23 cellular contexts compared by ENCODE assay signal in the genomic region with DNA sequence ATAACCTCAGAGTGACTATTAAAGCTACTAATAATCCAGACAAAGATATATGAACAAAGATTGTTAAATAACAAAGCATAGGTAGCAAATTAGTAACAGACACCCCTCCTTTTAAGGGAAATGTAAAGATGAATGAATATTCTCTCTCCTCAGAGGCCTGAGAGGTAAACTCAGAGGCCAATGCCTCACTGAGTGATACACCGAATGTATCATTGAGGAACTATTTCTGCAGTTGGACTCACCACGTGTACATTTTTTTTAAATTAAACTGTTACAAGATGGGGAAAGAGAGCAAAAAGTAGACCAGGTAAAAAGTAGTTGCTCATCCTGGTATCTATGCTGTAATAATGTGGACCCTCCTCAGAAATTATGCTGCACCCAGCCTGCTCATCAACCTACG.
DNase-seq lines count a peak whose midpoint lies in the region; ATAC-seq, FAIRE-seq and TF ChIP-seq lines count a peak whose summit lies in the region.
"Had no signal": no experiment of that assay in that cellular context is flagged by ENCODE, and none has a peak within 500 bp of the region (broad histone marks: within the 10 kb centered on the region; RNA-seq: fewer than 3 reads in every experiment).

No MANE protein-coding gene starts in this region.

- H4K20me1 ChIP-seq in HepG2 (ENCODE audit: insufficient read depth, low read length): no peaks in the 10 kb centered on the region

- TF ChIP-seq EP300 in HepG2 (IDR thresholded peaks at IDR 0.05; ENCODE audit: low read depth in 2 of 2, low read length in 2 of 2) (no peak), HepG2 (CRISPR knock-in tag; IDR thresholded peaks at IDR 0.05; ENCODE audit: borderline replicate concordance) (no peak)

- WGBS in liver: 61% methylated on average over 3 of the region's 3 CpGs
- WGBS in HepG2 (ENCODE audit: low lambda C conversion rate): 97% methylated on average over 3 of the region's 3 CpGs

- H3K79me2 ChIP-seq in HepG2 (ENCODE audit: insufficient read depth, low read length): peaks cover 10% of the 10 kb centered on the region

- H3K4me1 ChIP-seq in liver (ENCODE audit: control insufficient read depth in 4 of 4, insufficient read depth in 4 of 4, low read length in 3 of 4): peaks cover 6 to 34% (median 30%) of the 10 kb centered on the region in 4 donors
- peaks cover 47% of the 10 kb centered on the region for H3K4me1 ChIP-seq in HepG2 (ENCODE audit: insufficient read depth, low read length)
- H3K4me1 ChIP-seq in foreskin keratinocyte: no peaks in the 10 kb centered on the region
- no peaks in the 10 kb centered on the region for H3K4me1 ChIP-seq in CD8-positive, alpha-beta T cell (ENCODE audit: insufficient read depth, low read length)

- POLR2A ChIA-PET in HepG2 (lab: Yijun Ruan, JAX): interaction anchor here (2.2 kb wide), 1 partner anchor 82 kb away, joined by 20 read pairs; a partner anchor contains a TSS
- POLR2A ChIA-PET in CD8-positive, alpha-beta T cell (lab: Charles Lee): no interaction called here

- FAIRE-seq in HepG2 (lab: Jason Lieb, UNC): no peak
- FAIRE-seq: GM12892, H54, HTR-8/SVneo had no signal

- H3K4me3 Mint-ChIP-seq in CD8-positive, alpha-beta T cell: no peak overlapping the region
- H3K4me3 Mint-ChIP-seq: CD4-positive, CD25-positive, alpha-beta regulatory T cell had no signal

- intact Hi-C loops in HepG2 (cut with micrococcal nuclease; ENCODE audit: unreplicated experiment): no loop called here
- intact Hi-C loops in CD8-positive, alpha-beta T cell (cut with DNase I, micrococcal nuclease): no loop called here

- H3K4me3 ChIP-seq in liver (ENCODE audit: low read depth in 1 of 3, low read length in 3 of 3) (peak overlapping the region; percentile 56 to 76 (median 63)), HepG2 (replicated peaks in 1 of 3; ENCODE audit: insufficient read depth in 1 of 3, low read depth in 2 of 3, low read length in 3 of 3) (no peak overlapping the region)
- H3K4me3 ChIP-seq in CD8-positive, alpha-beta T cell (ENCODE audit: low read depth, low read length): no peak overlapping the region

- H3K27me3 ChIP-seq in liver (ENCODE audit: control insufficient read depth in 4 of 4, insufficient read depth in 4 of 4, low read length in 3 of 4): no peaks in the 10 kb centered on the region
- H3K27me3 ChIP-seq in HepG2 (ENCODE audit: control insufficient read depth in 1 of 2, insufficient read depth in 2 of 2, low read length in 2 of 2): no peaks in the 10 kb centered on the region
- H3K27me3 ChIP-seq in foreskin keratinocyte: no peaks in the 10 kb centered on the region
- no peaks in the 10 kb centered on the region for H3K27me3 ChIP-seq in CD8-positive, alpha-beta T cell (ENCODE audit: insufficient read depth, low read length)
- H3K27me3 ChIP-seq: BE2C had no signal

- CTCF ChIA-PET in HepG2 (lab: Yijun Ruan, JAX; ENCODE audit: low intra/inter-chr PET ratio, low total read pairs): no interaction called here
- CTCF ChIA-PET in CD8-positive, alpha-beta T cell (lab: Charles Lee): no interaction called here

- DNase-seq in HepG2 (ENCODE audit: low spot score): no peak
- peak in 1 of 2 donors; percentile 33 for DNase-seq in foreskin keratinocyte
- no peak for DNase-seq in activated effector memory CD4-positive, alpha-beta T cell treated with anti-CD3 and anti-CD28 coated beads, Interleukin-2, amount 50 U/mL, for 16 hours
- DNase-seq in CD8-positive, alpha-beta T cell: no peak
- DNase-seq: BE2C; Caco-2; CD4-positive, CD25-positive, alpha-beta regulatory T cell; NCI-H1105; NCI-H2081 treated with DMSO at 0.1 percent for 48 hours; NCI-H510A; NCI-H748 treated with DMSO at 0.1 percent for 48 hours; OCI-M1; SIG-M5 had no signal

- no peak overlapping the region for H3K4me2 ChIP-seq in HepG2 (ENCODE audit: low read depth, low read length)

- in situ Hi-C loops in HepG2 (cut with HindIII; ENCODE audit: extremely low pct_ligation_motif_present, low pct_unique_long_range_greater_than_20kb): no loop called here

- H3K27me3 Mint-ChIP-seq in CD8-positive, alpha-beta T cell (ENCODE audit: low read depth): no peaks in the 10 kb centered on the region

- no peak for TF ChIP-seq POLR2A in HepG2 (IDR thresholded peaks at IDR 0.05; ENCODE audit: insufficient read depth in 1 of 2, low read depth in 2 of 2, low read length in 2 of 2)

- H3K36me3 ChIP-seq in liver (ENCODE audit: control insufficient read depth in 4 of 4, insufficient read depth in 3 of 4, low read depth in 1 of 4, low read length in 3 of 4): peaks cover 1 to 20% (median 4%) of the 10 kb centered on the region in 4 donors
- peaks cover 24 to 58% of the 10 kb centered on the region in 2 experiments for H3K36me3 ChIP-seq in HepG2 (replicated peaks in 1 of 2; ENCODE audit: control insufficient read depth in 1 of 2, insufficient read depth in 2 of 2, low read length in 2 of 2)
- H3K36me3 ChIP-seq in CD8-positive, alpha-beta T cell (ENCODE audit: insufficient read depth, low read length): no peaks in the 10 kb centered on the region

- BruUV-seq in HepG2 (replicated peaks; lab: Mats Ljungman, UMichigan): no TSS peak

- TF ChIP-seq CTCF in liver (IDR thresholded peaks at IDR 0.05; ENCODE audit: low read depth, low read length, missing input control): no peak
- TF ChIP-seq CTCF in HepG2 (CRISPR knock-in tag; IDR thresholded peaks at IDR 0.05): no peak
- no peak for TF ChIP-seq CTCF in VCaP (conservative IDR thresholded peaks at IDR 0.05)
- TF ChIP-seq CTCF in foreskin keratinocyte (conservative IDR thresholded peaks at IDR 0.05): no peak
- no peak for TF ChIP-seq CTCF in CD8-positive, alpha-beta T cell (IDR thresholded peaks at IDR 0.05)

- TF ChIP-seq RAD21 in liver (IDR thresholded peaks at IDR 0.05) (no peak), HepG2 (CRISPR knock-in tag; IDR thresholded peaks at IDR 0.05) (no peak)

- ATAC-seq in HepG2: no peak
- ATAC-seq in foreskin keratinocyte: peak; percentile 46
- no peak for ATAC-seq in CD8-positive, alpha-beta T cell
- ATAC-seq in GM21447 (IDR thresholded peaks at IDR 0.05; ENCODE audit: unreplicated experiment): no peak
- ATAC-seq in GM18520 (IDR thresholded peaks at IDR 0.05; ENCODE audit: unreplicated experiment): no peak

- H3K9me3 ChIP-seq in liver (ENCODE audit: control insufficient read depth in 4 of 4, low read length in 3 of 4) (no peaks in the 10 kb centered on the region), HepG2 (ENCODE audit: low read length) (no peaks in the 10 kb centered on the region)
- no peaks in the 10 kb centered on the region for H3K9me3 ChIP-seq in CD8-positive, alpha-beta T cell (ENCODE audit: low read length)
- H3K9me3 ChIP-seq: BE2C, Caco-2 had no signal

- H3K27ac Mint-ChIP-seq in CD8-positive, alpha-beta T cell: no peak overlapping the region
- H3K27ac Mint-ChIP-seq: CD4-positive, CD25-positive, alpha-beta regulatory T cell had no signal

- no peaks in the 10 kb centered on the region for H3K36me3 Mint-ChIP-seq in CD8-positive, alpha-beta T cell
- H3K36me3 Mint-ChIP-seq: CD4-positive, CD25-positive, alpha-beta regulatory T cell had no signal

- H3K27ac ChIP-seq in liver (ENCODE audit: low read depth in 1 of 2, low read length in 2 of 2) (peak overlapping the region in 1 of 2 donors; percentile 84), HepG2 (ENCODE audit: extremely low read length, insufficient read depth, low read length) (no peak overlapping the region), VCaP (peak overlapping the region; percentile 78), foreskin keratinocyte (no peak overlapping the region)
- no peak overlapping the region for H3K27ac ChIP-seq in CD8-positive, alpha-beta T cell (ENCODE audit: low read depth, low read length)
- H3K27ac ChIP-seq: 22Rv1, HL-60, RWPE1 had no signal

- H3K9ac ChIP-seq in liver (ENCODE audit: low read depth in 1 of 2, low read length in 2 of 2) (no peak overlapping the region), HepG2 (ENCODE audit: insufficient read depth, low read depth, low read length) (no peak overlapping the region)

- H3K9me3 Mint-ChIP-seq in CD8-positive, alpha-beta T cell: peaks cover 10% of the 10 kb centered on the region

- H2AFZ ChIP-seq in HepG2 (ENCODE audit: low read length): no peak overlapping the region

- H3K4me1 Mint-ChIP-seq in CD8-positive, alpha-beta T cell (ENCODE audit: low read depth): no peaks in the 10 kb centered on the region
- H3K4me1 Mint-ChIP-seq: CD4-positive, CD25-positive, alpha-beta regulatory T cell had no signal

TF ChIP-seq in liver, 16 proteins besides CTCF, POLR2A, EP300 and RAD21:
- peak; percentile 10 for TF ChIP-seq YY1 (IDR thresholded peaks at IDR 0.05)
- TF ChIP-seq TAF1 (conservative IDR thresholded peaks at IDR 0.05): no peak

TF ChIP-seq in HepG2, 621 proteins besides CTCF, POLR2A, EP300 and RAD21 (continues in another document):
- TF ChIP-seq, protein P1, sequence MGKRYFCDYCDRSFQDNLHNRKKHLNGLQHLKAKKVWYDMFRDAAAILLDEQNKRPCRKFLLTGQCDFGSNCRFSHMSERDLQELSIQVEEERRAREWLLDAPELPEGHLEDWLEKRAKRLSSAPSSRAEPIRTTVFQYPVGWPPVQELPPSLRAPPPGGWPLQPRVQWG (CRISPR knock-in tag; IDR thresholded peaks at IDR 0.05; ENCODE audit: borderline replicate concordance, low read depth): no peak
- TF ChIP-seq ASH2L (IDR thresholded peaks at IDR 0.05; ENCODE audit: insufficient read length, low read depth, low read length) (no peak), LCORL (IDR thresholded peaks at IDR 0.05) (no peak), LCORL (CRISPR knock-in tag; IDR thresholded peaks at IDR 0.05) (no peak), HIVEP1 (CRISPR knock-in tag; IDR thresholded peaks at IDR 0.05) (no peak), FOXJ3 (CRISPR knock-in tag; IDR thresholded peaks at IDR 0.05; ENCODE audit: borderline replicate concordance) (no peak)
- TF ChIP-seq, protein P2, sequence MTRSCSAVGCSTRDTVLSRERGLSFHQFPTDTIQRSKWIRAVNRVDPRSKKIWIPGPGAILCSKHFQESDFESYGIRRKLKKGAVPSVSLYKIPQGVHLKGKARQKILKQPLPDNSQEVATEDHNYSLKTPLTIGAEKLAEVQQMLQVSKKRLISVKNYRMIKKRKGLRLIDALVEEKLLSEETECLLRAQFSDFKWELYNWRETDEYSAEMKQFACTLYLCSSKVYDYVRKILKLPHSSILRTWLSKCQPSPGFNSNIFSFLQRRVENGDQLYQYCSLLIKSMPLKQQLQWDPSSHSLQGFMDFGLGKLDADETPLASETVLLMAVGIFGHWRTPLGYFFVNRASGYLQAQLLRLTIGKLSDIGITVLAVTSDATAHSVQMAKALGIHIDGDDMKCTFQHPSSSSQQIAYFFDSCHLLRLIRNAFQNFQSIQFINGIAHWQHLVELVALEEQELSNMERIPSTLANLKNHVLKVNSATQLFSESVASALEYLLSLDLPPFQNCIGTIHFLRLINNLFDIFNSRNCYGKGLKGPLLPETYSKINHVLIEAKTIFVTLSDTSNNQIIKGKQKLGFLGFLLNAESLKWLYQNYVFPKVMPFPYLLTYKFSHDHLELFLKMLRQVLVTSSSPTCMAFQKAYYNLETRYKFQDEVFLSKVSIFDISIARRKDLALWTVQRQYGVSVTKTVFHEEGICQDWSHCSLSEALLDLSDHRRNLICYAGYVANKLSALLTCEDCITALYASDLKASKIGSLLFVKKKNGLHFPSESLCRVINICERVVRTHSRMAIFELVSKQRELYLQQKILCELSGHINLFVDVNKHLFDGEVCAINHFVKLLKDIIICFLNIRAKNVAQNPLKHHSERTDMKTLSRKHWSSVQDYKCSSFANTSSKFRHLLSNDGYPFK (CRISPR knock-in tag; IDR thresholded peaks at IDR 0.05; ENCODE audit: borderline replicate concordance): no peak

Comparison
In these comparisons a context has a peak if more than half of its experiments do, and no peak if none do; other contexts are left out.
1. H3K4me3 ChIP-seq: peak in liver (3 of 3); none in HepG2 (0 of 3) and CD8-positive, alpha-beta T cell (single experiment).